In genomic region chr5:50352390-50352789, GRCh38 we compare ENCODE assay signal across 1 cellular context.
TF ChIP-seq lines count a peak whose summit lies in the region.

No MANE protein-coding gene starts in this region.

TF ChIP-seq in GM23338, 12 proteins besides CTCF, POLR2A, EP300 and RAD21 (continued from another document):
- no peak for TF ChIP-seq REST (IDR thresholded peaks at IDR 0.05; ENCODE audit: unreplicated experiment)
